20 cellular contexts compared by ENCODE assay signal in genomic region chr20:4571759-4572531, GRCh38.
"Had no signal": no experiment of that assay in that cellular context is flagged by ENCODE, and none has a peak within 500 bp of the region (broad histone marks: within the 10 kb centered on the region; RNA-seq: fewer than 3 reads in every experiment).

No MANE protein-coding gene starts in this region.

- H3K4me3 ChIP-seq: gastrocnemius medialis, lung, pancreas, tibial artery had no signal

- H3K27me3 ChIP-seq: tibial artery had no signal

- H3K36me3 ChIP-seq: gastrocnemius medialis, neutrophil, pancreas, tibial artery had no signal

- H3K27ac ChIP-seq: gastrocnemius medialis, neutrophil, pancreas, tibial artery had no signal

- DNase-seq: activated CD4-positive, CD25-positive, alpha-beta regulatory T cell; activated CD8-positive, alpha-beta T cell treated with anti-CD3 and anti-CD28 coated beads for 36 hours; activated naive CD4-positive, alpha-beta T cell treated with anti-CD3 and anti-CD28 coated beads, Interleukin-2, amount 10 ng/mL, durations not matched to agents 7 days and 5 days; activated naive CD8-positive, alpha-beta T cell treated with anti-CD3 and anti-CD28 coated beads, Interleukin-2, amount 50 U/mL, for 24 hours; activated T-cell treated with anti-CD3 and anti-CD28 coated beads, Interleukin-2, amount 50 U/mL, for 1 hour; anterior cingulate cortex; cerebellar nuclear complex; effector CD4-positive, alpha-beta T cell; gastrocnemius medialis; head of caudate nucleus; pancreas; stimulated activated CD8-positive, alpha-beta memory T cell treated with anti-CD3 and anti-CD28 coated beads, Interleukin-4, amount 100 ng/mL, for 48 hours; stimulated activated naive CD4-positive, alpha-beta T cell treated with Interleukin-2 at 50 U/mL for 16 hours; substantia nigra; T1000; tibial artery had no signal

- ATAC-seq: activated CD8-positive, alpha-beta T cell treated with anti-CD3 and anti-CD28 coated beads for 36 hours; activated naive CD8-positive, alpha-beta T cell treated with anti-CD3 and anti-CD28 coated beads, Interleukin-2, amount 50 U/mL, for 24 hours; esophagus mucosa; gastrocnemius medialis; natural killer cell treated with Interleukin-12 subunit alpha and Interleukin-12 subunit beta and Interleukin-15 and Interleukin-18, amount 100 ng/mL, for 72 hours; pancreas had no signal
